Comparison of ENCODE assay signal across 16 cellular contexts in genomic region chr1:10631121-10631810, GRCh38.
DNase-seq lines count a peak whose midpoint lies in the region; ATAC-seq and TF ChIP-seq lines count a peak whose summit lies in the region.
"Had no signal": no experiment of that assay in that cellular context is flagged by ENCODE, and none has a peak within 500 bp of the region (broad histone marks: within the 10 kb centered on the region; RNA-seq: fewer than 3 reads in every experiment).

No MANE protein-coding gene starts in this region.

- in situ Hi-C loops in GM13976 (cut with MboI; ENCODE audit: low sequenced_read_pairs, unreplicated experiment) = no loop called here

- H3K36me3 ChIP-seq in SK-N-SH (replicated peaks in 1 of 2; ENCODE audit: control insufficient read depth in 1 of 2, insufficient read depth in 2 of 2, low read length in 1 of 2) (peaks cover 0 to 5% of the 10 kb centered on the region in 2 experiments), thoracic aorta (no peaks in the 10 kb centered on the region)

- H4K20me1 ChIP-seq in SK-N-SH (ENCODE audit: insufficient read depth) = no peaks in the 10 kb centered on the region

- TF ChIP-seq EP300 in SK-N-SH (IDR thresholded peaks at IDR 0.05; ENCODE audit: borderline replicate concordance in 1 of 2, low read depth in 1 of 2, low read length in 1 of 2) = no peak

- H3K9me3 ChIP-seq in SK-N-SH = no peaks in the 10 kb centered on the region
- H3K9me3 ChIP-seq in thoracic aorta = no peaks in the 10 kb centered on the region

- 95% methylated on average over 15 of the region's 20 CpGs for WGBS in SK-N-SH (ENCODE audit: low lambda C conversion rate)

- H3K4me3 ChIP-seq in SK-N-SH (ENCODE audit: low read depth in 2 of 2, low read length in 1 of 2) (no peak overlapping the region), thoracic aorta (no peak overlapping the region)

- no peak overlapping the region for H3K4me2 ChIP-seq in SK-N-SH

- no peak overlapping the region for H3K9ac ChIP-seq in SK-N-SH

- peaks cover 5 to 28% of the 10 kb centered on the region in 2 experiments; a peak in 2 of 4 replicates for H3K4me1 ChIP-seq in SK-N-SH (ENCODE audit: control insufficient read depth in 1 of 2, insufficient read depth in 2 of 2, low read depth in 1 of 2, low read length in 1 of 2)
- H3K4me1 ChIP-seq in thoracic aorta (ENCODE audit: control insufficient read depth in 1 of 2, low read depth in 2 of 2) = peaks cover 34 to 63% of the 10 kb centered on the region in 2 donors

- no peak overlapping the region for H2AFZ ChIP-seq in SK-N-SH (ENCODE audit: low read depth)

- H3K27me3 ChIP-seq in SK-N-SH (ENCODE audit: insufficient read depth) (no peaks in the 10 kb centered on the region), thoracic aorta (replicated peaks; ENCODE audit: insufficient read depth) (no peaks in the 10 kb centered on the region)

- TF ChIP-seq CTCF in SK-N-SH (IDR thresholded peaks at IDR 0.05) (no peak), RWPE1 (conservative IDR thresholded peaks at IDR 0.05; ENCODE audit: low read depth) (no peak), thoracic aorta (IDR thresholded peaks at IDR 0.05) (no peak), GM13976 (IDR thresholded peaks at IDR 0.05; ENCODE audit: borderline replicate concordance, control extremely low read depth, extremely low read depth, insufficient read depth, missing control alignments) (no peak)

- CTCF ChIA-PET in SK-N-SH (lab: Yijun Ruan, JAX) = interaction anchor here (0.6 to 1.5 kb wide), 3 partner anchors 13 to 236 kb away, joined by 3 read pairs; no protein-coding TSS in a partner anchor
- CTCF ChIA-PET in RWPE1 (lab: Yijun Ruan, JAX) = no interaction called here

- TF ChIP-seq RAD21 in SK-N-SH (IDR thresholded peaks at IDR 0.05; ENCODE audit: low read length) = no peak

- DNase-seq in SK-N-SH (peak; percentile 36), RWPE1 (ENCODE audit: low spot score) (no peak), islet precursor cell (peak; percentile 48), thoracic aorta (ENCODE audit: low spot score) (no peak), GM13976 (ENCODE audit: low spot score) (no peak), H4 (ENCODE audit: low spot score) (no peak)
- DNase-seq in activated CD4-positive, CD25-positive, alpha-beta regulatory T cell treated with anti-CD3 and anti-CD28 coated beads, Interleukin-2, amount 50 U/mL, for 72 hours = no peak
- DNase-seq: activated CD8-positive, alpha-beta memory T cell treated with anti-CD3 and anti-CD28 coated beads for 24 hours; activated effector memory CD4-positive, alpha-beta T cell treated with Interleukin-2 at 50 U/mL for 16 hours; amniotic stem cell; CD4-positive, alpha-beta T cell; foreskin melanocyte; mesenchymal stem cell; NCI-H2081 treated with DMSO at 0.1 percent for 48 hours; NCI-H748 treated with DMSO at 0.1 percent for 48 hours had no signal

- no peak overlapping the region; a peak in 1 of 4 replicates for H3K27ac ChIP-seq in SK-N-SH (ENCODE audit: low read depth in 2 of 2, low read length in 1 of 2)
- H3K27ac ChIP-seq in RWPE1 = peak overlapping the region; percentile 99
- H3K27ac ChIP-seq in thoracic aorta = peak overlapping the region; percentile 90 to 96

- H3F3A ChIP-seq in SK-N-SH (replicated peaks; ENCODE audit: insufficient read depth) = no peaks in the 10 kb centered on the region

- POLR2A ChIA-PET in SK-N-SH (lab: Yijun Ruan, JAX) (no interaction called here), RWPE1 (lab: Yijun Ruan, JAX; ENCODE audit: low non-redundant PET) (no interaction called here)

- H3K79me2 ChIP-seq in SK-N-SH (ENCODE audit: insufficient read depth) = no peaks in the 10 kb centered on the region

- ATAC-seq in SK-N-SH treated with all-trans-retinoic acid at 6 μM for 48 hours (no peak), thoracic aorta (ENCODE audit: insufficient number of reproducible peaks, low FRiP score, low read depth) (no peak)

- no peaks in the 10 kb centered on the region for H3K9me2 ChIP-seq in SK-N-SH

TF ChIP-seq in SK-N-SH, 30 proteins besides CTCF, POLR2A, EP300 and RAD21:
- TF ChIP-seq RFX5 (IDR thresholded peaks at IDR 0.05; ENCODE audit: low read length) (no peak), GABPA (IDR thresholded peaks at IDR 0.05; ENCODE audit: low read depth) (no peak), NRF1 (IDR thresholded peaks at IDR 0.05; ENCODE audit: low read depth, low read length) (no peak), MEF2A (IDR thresholded peaks at IDR 0.05; ENCODE audit: borderline replicate concordance, low read depth) (no peak)

TF ChIP-seq in SK-N-SH treated with all-trans-retinoic acid at 6 μM for 48 hours, 23 proteins besides CTCF, POLR2A, EP300 and RAD21 (continues in another document):
- TF ChIP-seq CSRNP3 (CRISPR knock-in tag; IDR thresholded peaks at IDR 0.05) (no peak), ZFP30 (CRISPR knock-in tag; IDR thresholded peaks at IDR 0.05) (no peak), GLIS3 (CRISPR knock-in tag; IDR thresholded peaks at IDR 0.05) (no peak), CSDC2 (CRISPR knock-in tag; IDR thresholded peaks at IDR 0.05) (no peak), TOX (CRISPR knock-in tag; IDR thresholded peaks at IDR 0.05; ENCODE audit: borderline replicate concordance) (no peak), RARB (CRISPR knock-in tag; IDR thresholded peaks at IDR 0.05) (no peak), PPARA (CRISPR knock-in tag; IDR thresholded peaks at IDR 0.05; ENCODE audit: borderline replicate concordance) (no peak), OSR1 (CRISPR knock-in tag; IDR thresholded peaks at IDR 0.05) (no peak), POU6F1 (CRISPR knock-in tag; IDR thresholded peaks at IDR 0.05; ENCODE audit: borderline replicate concordance, low read depth) (no peak), ZC3H10 (CRISPR knock-in tag; IDR thresholded peaks at IDR 0.05) (no peak), ZNF8 (CRISPR knock-in tag; IDR thresholded peaks at IDR 0.05) (no peak)
- TF ChIP-seq, protein P1, sequence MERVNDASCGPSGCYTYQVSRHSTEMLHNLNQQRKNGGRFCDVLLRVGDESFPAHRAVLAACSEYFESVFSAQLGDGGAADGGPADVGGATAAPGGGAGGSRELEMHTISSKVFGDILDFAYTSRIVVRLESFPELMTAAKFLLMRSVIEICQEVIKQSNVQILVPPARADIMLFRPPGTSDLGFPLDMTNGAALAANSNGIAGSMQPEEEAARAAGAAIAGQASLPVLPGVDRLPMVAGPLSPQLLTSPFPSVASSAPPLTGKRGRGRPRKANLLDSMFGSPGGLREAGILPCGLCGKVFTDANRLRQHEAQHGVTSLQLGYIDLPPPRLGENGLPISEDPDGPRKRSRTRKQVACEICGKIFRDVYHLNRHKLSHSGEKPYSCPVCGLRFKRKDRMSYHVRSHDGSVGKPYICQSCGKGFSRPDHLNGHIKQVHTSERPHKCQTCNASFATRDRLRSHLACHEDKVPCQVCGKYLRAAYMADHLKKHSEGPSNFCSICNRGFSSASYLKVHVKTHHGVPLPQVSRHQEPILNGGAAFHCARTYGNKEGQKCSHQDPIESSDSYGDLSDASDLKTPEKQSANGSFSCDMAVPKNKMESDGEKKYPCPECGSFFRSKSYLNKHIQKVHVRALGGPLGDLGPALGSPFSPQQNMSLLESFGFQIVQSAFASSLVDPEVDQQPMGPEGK (CRISPR knock-in tag; IDR thresholded peaks at IDR 0.05; ENCODE audit: borderline replicate concordance) = no peak
- TF ChIP-seq, protein P2, sequence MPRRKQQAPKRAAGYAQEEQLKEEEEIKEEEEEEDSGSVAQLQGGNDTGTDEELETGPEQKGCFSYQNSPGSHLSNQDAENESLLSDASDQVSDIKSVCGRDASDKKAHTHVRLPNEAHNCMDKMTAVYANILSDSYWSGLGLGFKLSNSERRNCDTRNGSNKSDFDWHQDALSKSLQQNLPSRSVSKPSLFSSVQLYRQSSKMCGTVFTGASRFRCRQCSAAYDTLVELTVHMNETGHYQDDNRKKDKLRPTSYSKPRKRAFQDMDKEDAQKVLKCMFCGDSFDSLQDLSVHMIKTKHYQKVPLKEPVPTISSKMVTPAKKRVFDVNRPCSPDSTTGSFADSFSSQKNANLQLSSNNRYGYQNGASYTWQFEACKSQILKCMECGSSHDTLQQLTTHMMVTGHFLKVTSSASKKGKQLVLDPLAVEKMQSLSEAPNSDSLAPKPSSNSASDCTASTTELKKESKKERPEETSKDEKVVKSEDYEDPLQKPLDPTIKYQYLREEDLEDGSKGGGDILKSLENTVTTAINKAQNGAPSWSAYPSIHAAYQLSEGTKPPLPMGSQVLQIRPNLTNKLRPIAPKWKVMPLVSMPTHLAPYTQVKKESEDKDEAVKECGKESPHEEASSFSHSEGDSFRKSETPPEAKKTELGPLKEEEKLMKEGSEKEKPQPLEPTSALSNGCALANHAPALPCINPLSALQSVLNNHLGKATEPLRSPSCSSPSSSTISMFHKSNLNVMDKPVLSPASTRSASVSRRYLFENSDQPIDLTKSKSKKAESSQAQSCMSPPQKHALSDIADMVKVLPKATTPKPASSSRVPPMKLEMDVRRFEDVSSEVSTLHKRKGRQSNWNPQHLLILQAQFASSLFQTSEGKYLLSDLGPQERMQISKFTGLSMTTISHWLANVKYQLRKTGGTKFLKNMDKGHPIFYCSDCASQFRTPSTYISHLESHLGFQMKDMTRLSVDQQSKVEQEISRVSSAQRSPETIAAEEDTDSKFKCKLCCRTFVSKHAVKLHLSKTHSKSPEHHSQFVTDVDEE (CRISPR knock-in tag; IDR thresholded peaks at IDR 0.05) = no peak

Comparison
In these comparisons a context has a peak if more than half of its experiments do, and no peak if none do; other contexts are left out.
1. DNase-seq: peak in SK-N-SH (single experiment) and islet precursor cell (single experiment); none in RWPE1 (single experiment), thoracic aorta (single experiment), GM13976 (single experiment), H4 (single experiment) and activated CD4-positive, CD25-positive, alpha-beta regulatory T cell treated with anti-CD3 and anti-CD28 coated beads, Interleukin-2, amount 50 U/mL, for 72 hours (single experiment).
2. H3K27ac ChIP-seq: peak in RWPE1 (single experiment) and thoracic aorta (2 of 2); none in SK-N-SH (0 of 2).